ENCODE assay signal across 17 cellular contexts in the genomic region with DNA sequence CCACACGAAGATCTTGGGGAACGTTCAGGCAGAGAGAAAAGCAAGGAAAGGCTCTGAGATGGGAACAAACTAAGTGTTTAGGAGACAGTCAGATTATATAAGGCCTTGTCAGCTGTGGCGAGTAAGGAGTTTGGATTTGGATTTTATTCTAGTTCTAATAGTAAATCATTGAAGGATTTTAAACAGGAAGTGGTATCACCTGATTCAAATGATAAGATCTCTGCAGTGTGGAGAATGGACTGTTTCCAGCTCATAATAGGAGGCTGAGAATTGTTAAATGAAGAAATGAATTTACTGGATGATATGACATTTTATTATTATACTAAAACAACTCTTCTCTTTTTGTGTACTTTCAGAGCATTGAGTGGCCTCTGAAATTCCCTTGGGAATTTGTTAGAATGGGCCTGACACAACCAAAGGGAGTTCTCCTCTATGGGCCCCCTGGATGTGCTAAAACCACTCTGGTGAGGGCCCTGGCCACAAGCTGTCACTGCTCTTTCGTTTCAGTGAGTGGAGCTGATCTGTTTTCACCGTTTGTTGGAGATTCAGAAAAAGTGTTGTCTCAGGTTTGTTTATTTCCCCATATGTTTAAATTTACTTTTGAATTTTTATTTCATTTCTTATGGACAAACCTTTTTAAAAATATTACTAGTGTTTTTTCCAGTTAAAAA. TPM values are rescaled to one million over a fixed set of nuclear protein-coding genes. Genes with fewer than 3 reads are reported as not detected.
DNase-seq lines count a peak whose midpoint lies in the region; ATAC-seq and TF ChIP-seq lines count a peak whose summit lies in the region.
"Had no signal": no experiment of that assay in that cellular context is flagged by ENCODE, and none has a peak within 500 bp of the region (broad histone marks: within the 10 kb centered on the region; RNA-seq: fewer than 3 reads in every experiment).

No MANE protein-coding gene starts in this region.

- peak overlapping the region; percentile 37 for H3K27ac Mint-ChIP-seq in CD8-positive, alpha-beta T cell
- H3K27ac Mint-ChIP-seq in activated CD8-positive, alpha-beta T cell treated with anti-CD3 and anti-CD28 coated beads, Interleukin-2, amount 10 ng/mL, durations not matched to agents 7 days and 5 days: peak overlapping the region; percentile 57

- peaks cover 9% of the 10 kb centered on the region for H4K20me1 ChIP-seq in osteoblast (ENCODE audit: insufficient read depth, low read length)

- CTCF ChIA-PET in CD8-positive, alpha-beta T cell (lab: Charles Lee): interaction anchor here (1.1 to 1.8 kb wide), 7 partner anchors 12 to 296 kb away, joined by 3 to 5 read pairs (median 4); no protein-coding TSS in a partner anchor
- CTCF ChIA-PET in activated CD8-positive, alpha-beta T cell treated with anti-CD3 and anti-CD28 coated beads, Interleukin-2, amount 10 ng/mL, durations not matched to agents 7 days and 5 days (lab: Charles Lee): interaction anchor here (1.0 to 4.0 kb wide), 8 partner anchors 10 to 250 kb away, joined by 3 to 30 read pairs (median 4); no protein-coding TSS in a partner anchor

- no peak overlapping the region for H3K4me3 ChIP-seq in CD8-positive, alpha-beta T cell (ENCODE audit: low read depth, low read length)
- no peak overlapping the region for H3K4me3 ChIP-seq in osteoblast (ENCODE audit: insufficient read depth, low read length)
- H3K4me3 ChIP-seq: left ventricle myocardium inferior had no signal

- no peaks in the 10 kb centered on the region for H3K27me3 Mint-ChIP-seq in CD8-positive, alpha-beta T cell (ENCODE audit: low read depth)
- no peaks in the 10 kb centered on the region for H3K27me3 Mint-ChIP-seq in activated CD8-positive, alpha-beta T cell treated with anti-CD3 and anti-CD28 coated beads, Interleukin-2, amount 10 ng/mL, durations not matched to agents 7 days and 5 days (ENCODE audit: low read depth)
- H3K27me3 Mint-ChIP-seq: activated naive CD4-positive, alpha-beta T cell treated with anti-CD3 and anti-CD28 coated beads, Interleukin-2, amount 50 U/mL, for 24 hours; dendritic cell treated with granulocyte-macrophage colony-stimulating factor and Interleukin-4, amounts not matched to agents 40 ng/mL and 50 ng/mL, for 4 days had no signal

- no peak overlapping the region for H3K27ac ChIP-seq in CD8-positive, alpha-beta T cell (ENCODE audit: low read depth, low read length)
- H3K27ac ChIP-seq in osteoblast (ENCODE audit: low read depth, low read length): no peak overlapping the region
- H3K27ac ChIP-seq: brain microvascular endothelial cell, HL-60, left ventricle myocardium inferior had no signal

- no peaks in the 10 kb centered on the region for H3K9me3 Mint-ChIP-seq in CD8-positive, alpha-beta T cell
- no peaks in the 10 kb centered on the region for H3K9me3 Mint-ChIP-seq in activated CD8-positive, alpha-beta T cell treated with anti-CD3 and anti-CD28 coated beads, Interleukin-2, amount 10 ng/mL, durations not matched to agents 7 days and 5 days (ENCODE audit: insufficient read depth)
- H3K9me3 Mint-ChIP-seq: activated naive CD4-positive, alpha-beta T cell treated with anti-CD3 and anti-CD28 coated beads, Interleukin-2, amount 50 U/mL, for 24 hours; dendritic cell treated with granulocyte-macrophage colony-stimulating factor and Interleukin-4, amounts not matched to agents 40 ng/mL and 50 ng/mL, for 4 days had no signal

- no peak for ATAC-seq in CD8-positive, alpha-beta T cell
- ATAC-seq in activated CD8-positive, alpha-beta T cell treated with anti-CD3 and anti-CD28 coated beads, Interleukin-2, amount 10 ng/mL, durations not matched to agents 7 days and 5 days: peak; percentile 44
- ATAC-seq in left colon: peak; percentile 78

- peaks cover 3% of the 10 kb centered on the region for H3K79me2 ChIP-seq in osteoblast (ENCODE audit: insufficient read depth, low read length)

- DNase-seq in ACHN (peak; percentile 9), left colon (no peak), osteoblast (ENCODE audit: insufficient read length, low spot score, missing footprints) (no peak), NCI-H82 treated with DMSO at 0.1 percent for 48 hours (lab: John Stamatoyannopoulos, UW; ENCODE audit: unreplicated experiment) (no peak), NCI-H2107 treated with DMSO at 0.1 percent for 48 hours (lab: John Stamatoyannopoulos, UW; ENCODE audit: unreplicated experiment) (no peak)
- DNase-seq in CD8-positive, alpha-beta T cell: no peak
- DNase-seq in activated CD8-positive, alpha-beta T cell treated with anti-CD3 and anti-CD28 coated beads, Interleukin-2, amount 10 ng/mL, durations not matched to agents 7 days and 5 days: no peak
- DNase-seq: activated CD4-positive, CD25-positive, alpha-beta regulatory T cell; activated CD8-positive, alpha-beta memory T cell treated with anti-CD3 and anti-CD28 coated beads, Interleukin-2, amount 50 U/mL, for 48 hours; brain microvascular endothelial cell; left ventricle myocardium inferior; NCI-H2029; NCI-H524; SHP77 had no signal

- peaks cover 18% of the 10 kb centered on the region for H3K4me1 ChIP-seq in CD8-positive, alpha-beta T cell (ENCODE audit: insufficient read depth, low read length)
- no peaks in the 10 kb centered on the region for H3K4me1 ChIP-seq in osteoblast (ENCODE audit: insufficient read depth, low read length)

- H2AFZ ChIP-seq in osteoblast (ENCODE audit: low read length): no peak overlapping the region

- no peaks in the 10 kb centered on the region for H3K9me3 ChIP-seq in CD8-positive, alpha-beta T cell (ENCODE audit: low read length)
- no peaks in the 10 kb centered on the region for H3K9me3 ChIP-seq in osteoblast (ENCODE audit: low read depth, low read length)
- H3K9me3 ChIP-seq: left ventricle myocardium inferior had no signal

- no peaks in the 10 kb centered on the region for H3K27me3 ChIP-seq in CD8-positive, alpha-beta T cell (ENCODE audit: insufficient read depth, low read length)
- no peaks in the 10 kb centered on the region for H3K27me3 ChIP-seq in osteoblast (ENCODE audit: insufficient read depth, low read length)
- H3K27me3 ChIP-seq: brain microvascular endothelial cell had no signal

- H3K4me1 Mint-ChIP-seq in CD8-positive, alpha-beta T cell (ENCODE audit: low read depth): peaks cover 22% of the 10 kb centered on the region
- H3K4me1 Mint-ChIP-seq in activated CD8-positive, alpha-beta T cell treated with anti-CD3 and anti-CD28 coated beads, Interleukin-2, amount 10 ng/mL, durations not matched to agents 7 days and 5 days (ENCODE audit: low read depth): peaks cover 17% of the 10 kb centered on the region

- H3K36me3 Mint-ChIP-seq in CD8-positive, alpha-beta T cell: peaks cover 78% of the 10 kb centered on the region
- H3K36me3 Mint-ChIP-seq in activated CD8-positive, alpha-beta T cell treated with anti-CD3 and anti-CD28 coated beads, Interleukin-2, amount 10 ng/mL, durations not matched to agents 7 days and 5 days (ENCODE audit: low read depth): peaks cover 56% of the 10 kb centered on the region

- H3K36me3 ChIP-seq in CD8-positive, alpha-beta T cell (ENCODE audit: insufficient read depth, low read length): peaks cover 35% of the 10 kb centered on the region
- peaks cover 84% of the 10 kb centered on the region for H3K36me3 ChIP-seq in osteoblast (ENCODE audit: insufficient read depth, low read length)

- H3K4me3 Mint-ChIP-seq in CD8-positive, alpha-beta T cell: no peak overlapping the region
- H3K4me3 Mint-ChIP-seq in activated CD8-positive, alpha-beta T cell treated with anti-CD3 and anti-CD28 coated beads, Interleukin-2, amount 10 ng/mL, durations not matched to agents 7 days and 5 days: no peak overlapping the region
- H3K4me3 Mint-ChIP-seq: activated naive CD4-positive, alpha-beta T cell treated with anti-CD3 and anti-CD28 coated beads, Interleukin-2, amount 50 U/mL, for 24 hours; dendritic cell treated with granulocyte-macrophage colony-stimulating factor and Interleukin-4, amounts not matched to agents 40 ng/mL and 50 ng/mL, for 4 days had no signal

- intact Hi-C loops in CD8-positive, alpha-beta T cell (cut with DNase I, micrococcal nuclease): no loop called here
- intact Hi-C loops in left colon (cut with DNase I, micrococcal nuclease): no loop called here

- in situ Hi-C loops in ACHN (cut with HindIII; ENCODE audit: low pct_ligation_motif_present, low pct_unique_long_range_greater_than_20kb, low sequenced_read_pairs): no loop called here

- POLR2A ChIA-PET in CD8-positive, alpha-beta T cell (lab: Charles Lee): interaction anchor here (1.7 kb wide), 1 partner anchor 12 kb away, joined by 6 read pairs; a partner anchor contains a TSS
- POLR2A ChIA-PET in activated CD8-positive, alpha-beta T cell treated with anti-CD3 and anti-CD28 coated beads, Interleukin-2, amount 10 ng/mL, durations not matched to agents 7 days and 5 days (lab: Charles Lee): interaction anchor here (3.4 kb wide), 1 partner anchor 12 kb away, joined by 13 read pairs; a partner anchor contains a TSS

- H3K4me2 ChIP-seq in osteoblast (ENCODE audit: insufficient read depth, low read length): no peak overlapping the region

- no peak for TF ChIP-seq CTCF in CD8-positive, alpha-beta T cell (IDR thresholded peaks at IDR 0.05)
- no peak for TF ChIP-seq CTCF in osteoblast (IDR thresholded peaks at IDR 0.05; ENCODE audit: extremely low read depth, low read depth, low read length)

RNA-seq across cellular contexts. Expression of a gene that starts 36.0 kb away (rescaled TPM):
- total RNA-seq in CD8-positive, alpha-beta T cell: under 1 TPM; 0.44 to 0.87 TPM
- 1 to 10 TPM; 1.5 to 1.6 TPM for total RNA-seq in activated CD8-positive, alpha-beta T cell treated with anti-CD3 and anti-CD28 coated beads, Interleukin-2, amount 10 ng/mL, durations not matched to agents 7 days and 5 days
- total RNA-seq in left colon (10 to 100 TPM in 1 of 2 donors, 1 to 10 TPM in 1; 3.5 to 12.0 TPM), osteoblast (0.59 and 0.72 TPM in 2 replicates)
